1 cellular context compared by ENCODE assay signal in genomic region chr17:46061435-46061834, GRCh38.
TF ChIP-seq lines count a peak whose summit lies in the region.

No MANE protein-coding gene starts in this region.

TF ChIP-seq in HCT116, 20 proteins besides CTCF, POLR2A, EP300 and RAD21 (continued from another document):
- TF ChIP-seq ZBTB33 (IDR thresholded peaks at IDR 0.05; ENCODE audit: extremely low read depth, insufficient replicate concordance, low read length) (no peak), MAX (IDR thresholded peaks at IDR 0.05) (no peak), YY1 (IDR thresholded peaks at IDR 0.05; ENCODE audit: extremely low read depth, insufficient replicate concordance, low read depth, low read length) (no peak), FOSL1 (IDR thresholded peaks at IDR 0.05; ENCODE audit: low read depth) (no peak), JUND (IDR thresholded peaks at IDR 0.05) (no peak), EZH2phosphoT487 (IDR thresholded peaks at IDR 0.05; ENCODE audit: borderline replicate concordance) (no peak), ZNF274 (IDR thresholded peaks at IDR 0.05; ENCODE audit: low read depth, low read length) (no peak)
